In the genomic region with DNA sequence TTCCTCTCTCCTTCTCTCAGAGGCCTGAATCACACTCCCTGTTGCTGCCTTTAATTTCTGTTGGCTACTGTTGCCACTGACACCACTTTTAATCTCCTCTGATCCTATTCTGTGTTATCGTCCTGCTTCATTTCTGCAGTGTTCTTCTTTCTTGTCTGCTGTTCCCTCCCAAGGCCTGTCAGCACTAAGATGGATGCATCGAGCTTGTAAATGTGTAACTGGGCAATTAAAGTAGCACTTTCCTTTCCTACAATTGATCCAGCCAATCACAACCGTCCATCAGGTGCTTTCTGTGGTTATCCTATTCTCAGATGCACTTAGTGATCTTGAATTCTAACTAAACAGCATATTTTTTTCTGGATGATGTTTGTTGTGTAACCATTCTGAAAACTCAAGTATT, we compare ENCODE assay signal across 24 cellular contexts.
DNase-seq lines count a peak whose midpoint lies in the region; ATAC-seq, FAIRE-seq and TF ChIP-seq lines count a peak whose summit lies in the region.
"Had no signal": no experiment of that assay in that cellular context is flagged by ENCODE, and none has a peak within 500 bp of the region (broad histone marks: within the 10 kb centered on the region; RNA-seq: fewer than 3 reads in every experiment).

No MANE protein-coding gene starts in this region.

- H3K36me3 ChIP-seq in GM12878 (ENCODE audit: control insufficient read depth in 2 of 2, insufficient read depth in 2 of 2, low read length in 1 of 2), result no peaks in the 10 kb centered on the region
- H3K36me3 ChIP-seq in Karpas-422 (ENCODE audit: insufficient read depth, low read length), result no peaks in the 10 kb centered on the region
- no peaks in the 10 kb centered on the region for H3K36me3 ChIP-seq in GM23248 (ENCODE audit: low read depth)

- no peak overlapping the region for H3K56ac ChIP-seq in H9 (ENCODE audit: insufficient read length, low read depth, low read length)

- no peak for TF ChIP-seq RAD21 in GM12878 (IDR thresholded peaks at IDR 0.05; ENCODE audit: insufficient read depth, low read depth, low read length)

- no peak overlapping the region for H2BK20ac ChIP-seq in H9 (ENCODE audit: low read depth, low read length, poor library complexity, severe bottlenecking)

- H3K27me3 ChIP-seq in H9 (ENCODE audit: insufficient read depth, low read length) (no peaks in the 10 kb centered on the region), GM12878 (replicated peaks in 1 of 2; ENCODE audit: control insufficient read depth in 2 of 2, insufficient read depth in 2 of 2, low read length in 1 of 2) (peaks cover 0 to 3% of the 10 kb centered on the region in 2 experiments; a peak in 1 of 4 replicates), Karpas-422 (ENCODE audit: low read length) (no peaks in the 10 kb centered on the region; the same call in 1 of the 2 replicates), GM23248 (replicated peaks; ENCODE audit: insufficient read depth) (no peaks in the 10 kb centered on the region)

- H3K18ac ChIP-seq in H9 (ENCODE audit: insufficient read length, low read depth, low read length), result no peak overlapping the region

- SMC1A ChIA-PET in GM12878 (lab: Charles Lee; ENCODE audit: uncharacterized antibody, unreplicated experiment), result interaction anchor here (0.9 to 3.4 kb wide), 3 partner anchors 9 to 41 kb away, joined by 3 to 78 read pairs (median 4); no protein-coding TSS in a partner anchor

- no peak overlapping the region for H3K9ac ChIP-seq in H9 (ENCODE audit: extremely low read depth, insufficient read length, low read length)
- H3K9ac ChIP-seq in GM12878 (ENCODE audit: control insufficient read depth, insufficient read depth, low read length), result no peak overlapping the region
- H3K9ac ChIP-seq in Karpas-422 (ENCODE audit: low read length), result no peak overlapping the region
- no peak overlapping the region for H3K9ac ChIP-seq in GM23248

- no peak overlapping the region for H2BK5ac ChIP-seq in H9 (ENCODE audit: insufficient read length, low read length)

- H2AK5ac ChIP-seq in H9 (ENCODE audit: insufficient read length, low read length), result no peak overlapping the region

- H3K4me3 ChIP-seq in GM12878 (no peak overlapping the region), Karpas-422 (ENCODE audit: low read length) (no peak overlapping the region), GM23248 (no peak overlapping the region)
- H3K4me3 ChIP-seq: A549 had no signal

- no peaks in the 10 kb centered on the region for H3K36me3 Mint-ChIP-seq in H9 (ENCODE audit: insufficient read depth in 1 of 3, low read depth in 3 of 3)
- H3K36me3 Mint-ChIP-seq: activated naive CD8-positive, alpha-beta T cell treated with anti-CD3 and anti-CD28 coated beads for 36 hours; memory B cell; stimulated activated effector memory CD8-positive, alpha-beta T cell treated with anti-CD3 and anti-CD28 coated beads, Interleukin-12 subunit alpha, Interleukin-12 subunit beta, amount 100 ng/mL, for 72 hours had no signal

- intact Hi-C loops in GM12878 (cut with micrococcal nuclease; ENCODE audit: unreplicated experiment), result no loop called here

- no peaks in the 10 kb centered on the region for H3F3A ChIP-seq in GM23248 (ENCODE audit: insufficient read depth)

- no peak overlapping the region for H3K23ac ChIP-seq in H9 (ENCODE audit: insufficient read length, low read depth, low read length)

- no peak overlapping the region for H2BK15ac ChIP-seq in H9 (ENCODE audit: low read depth, low read length)

- DNase-seq in ACHN (peak; percentile 22), H9 (no peak), GM12878 (ENCODE audit: low read depth, low spot score) (no peak), left kidney (ENCODE audit: low read depth, low spot score) (peak; percentile 42), Karpas-422 (no peak), RWPE1 (ENCODE audit: low spot score) (no peak), GM23248 (no peak)
- DNase-seq: activated naive CD8-positive, alpha-beta T cell treated with anti-CD3 and anti-CD28 coated beads for 36 hours; DMS79 treated with DMSO at 0.1 percent for 48 hours; KG1; kidney; NCI-H1694 treated with DMSO at 0.1 percent for 48 hours; NCI-H526 treated with DMSO at 0.1 percent for 48 hours; nucleus accumbens; retina; stimulated activated CD4-positive, alpha-beta T cell treated with anti-CD3 and anti-CD28 coated beads, Interleukin-2, amount 100 ng/mL, for 48 hours had no signal

- no peak overlapping the region for H3K4me2 ChIP-seq in H9 (ENCODE audit: insufficient read depth, insufficient read length, low read length)
- H3K4me2 ChIP-seq in GM12878 (ENCODE audit: control insufficient read depth, insufficient read depth), result no peak overlapping the region
- H3K4me2 ChIP-seq in Karpas-422 (ENCODE audit: low read depth, low read length, poor library complexity, severe bottlenecking), result no peak overlapping the region
- H3K4me2 ChIP-seq in GM23248 (ENCODE audit: unreplicated experiment), result no peak overlapping the region

- H3K9me3 Mint-ChIP-seq in H9, result peaks cover 0 to 4% of the 10 kb centered on the region in 2 experiments; a peak in 2 of 5 replicates
- H3K9me3 Mint-ChIP-seq: activated naive CD8-positive, alpha-beta T cell treated with anti-CD3 and anti-CD28 coated beads for 36 hours; activated T-helper 17 cell treated with anti-CD3 and anti-CD28 coated beads, Interleukin-2, amount 50 U/mL, for 72 hours; central memory CD8-positive, alpha-beta T cell; memory B cell; stimulated activated effector memory CD8-positive, alpha-beta T cell treated with anti-CD3 and anti-CD28 coated beads, Interleukin-12 subunit alpha, Interleukin-12 subunit beta, amount 100 ng/mL, for 72 hours had no signal

- H3K9me3 ChIP-seq in H9 (ENCODE audit: control insufficient read depth, low read depth, low read length) (no peaks in the 10 kb centered on the region), GM12878 (replicated peaks; ENCODE audit: control insufficient read depth, insufficient read depth, low read length) (no peaks in the 10 kb centered on the region), Karpas-422 (ENCODE audit: low read length) (no peaks in the 10 kb centered on the region), GM23248 (ENCODE audit: low read depth) (no peaks in the 10 kb centered on the region)
- H3K9me3 ChIP-seq: A549 had no signal

- H3K4me1 ChIP-seq in H9 (ENCODE audit: insufficient read depth, low read length), result no peaks in the 10 kb centered on the region
- no peaks in the 10 kb centered on the region for H3K4me1 ChIP-seq in GM12878 (ENCODE audit: control insufficient read depth, insufficient read depth, low read length)
- H3K4me1 ChIP-seq in Karpas-422 (ENCODE audit: low read length), result no peaks in the 10 kb centered on the region
- H3K4me1 ChIP-seq in GM23248 (ENCODE audit: insufficient read depth), result 0 out of 2 replicates have a peak, but pooled peaks cover 7% of the 10 kb centered on the region

- H3K27ac ChIP-seq in H9 (ENCODE audit: insufficient read length, low read depth, low read length), result no peak overlapping the region
- no peak overlapping the region for H3K27ac ChIP-seq in GM12878 (ENCODE audit: control insufficient read depth, insufficient read depth)
- H3K27ac ChIP-seq in Karpas-422 (ENCODE audit: low read length), result no peak overlapping the region
- no peak overlapping the region for H3K27ac ChIP-seq in RWPE1
- H3K27ac ChIP-seq in GM23248, result no peak overlapping the region
- H3K27ac ChIP-seq: A549 had no signal

- H3K4me3 Mint-ChIP-seq in H9, result no peak overlapping the region
- H3K4me3 Mint-ChIP-seq: activated naive CD8-positive, alpha-beta T cell treated with anti-CD3 and anti-CD28 coated beads for 36 hours; activated T-helper 17 cell treated with anti-CD3 and anti-CD28 coated beads, Interleukin-2, amount 50 U/mL, for 72 hours; central memory CD8-positive, alpha-beta T cell; memory B cell; stimulated activated effector memory CD8-positive, alpha-beta T cell treated with anti-CD3 and anti-CD28 coated beads, Interleukin-12 subunit alpha, Interleukin-12 subunit beta, amount 100 ng/mL, for 72 hours had no signal

- no peak overlapping the region for H2BK120ac ChIP-seq in H9 (ENCODE audit: low read depth, low read length, poor library complexity, severe bottlenecking)

- RAD21 ChIA-PET in GM12878 (lab: Charles Lee; ENCODE audit: unreplicated experiment), result interaction anchor here (3.1 kb wide), 1 partner anchor 41 kb away, joined by 56 read pairs; no protein-coding TSS in a partner anchor

- H3K4me1 Mint-ChIP-seq in H9, result no peaks in the 10 kb centered on the region
- H3K4me1 Mint-ChIP-seq: activated naive CD8-positive, alpha-beta T cell treated with anti-CD3 and anti-CD28 coated beads for 36 hours; activated T-helper 17 cell treated with anti-CD3 and anti-CD28 coated beads, Interleukin-2, amount 50 U/mL, for 72 hours; central memory CD8-positive, alpha-beta T cell; stimulated activated effector memory CD8-positive, alpha-beta T cell treated with anti-CD3 and anti-CD28 coated beads, Interleukin-12 subunit alpha, Interleukin-12 subunit beta, amount 100 ng/mL, for 72 hours had no signal

- in situ Hi-C loops in ACHN (cut with HindIII; ENCODE audit: low pct_ligation_motif_present, low pct_unique_long_range_greater_than_20kb, low sequenced_read_pairs) (no loop called here), GM12878 (cut with MboI) (no loop called here), GM23248 (cut with MboI) (no loop called here)

- H3K9me2 ChIP-seq in Karpas-422 (replicated peaks; ENCODE audit: insufficient read depth, low read length) (no peaks in the 10 kb centered on the region), GM23248 (ENCODE audit: insufficient read depth) (no peaks in the 10 kb centered on the region)

- H3K79me2 ChIP-seq in H9 (ENCODE audit: insufficient read depth, low read length) (no peaks in the 10 kb centered on the region), GM12878 (ENCODE audit: control insufficient read depth, insufficient read depth, low read length) (no peaks in the 10 kb centered on the region), Karpas-422 (ENCODE audit: low read length) (no peaks in the 10 kb centered on the region), GM23248 (ENCODE audit: insufficient read depth) (no peaks in the 10 kb centered on the region)

- H4K8ac ChIP-seq in H9 (replicated peaks; ENCODE audit: insufficient read length, low read depth, low read length), result no peak overlapping the region

- no TSS peak for BruUV-seq in GM12878 (replicated peaks; lab: Mats Ljungman, UMichigan)

- no peak for FAIRE-seq in GM12878 (lab: Jason Lieb, UNC)
- FAIRE-seq: A549, astrocyte, GM12891, kidney had no signal

- H4K20me1 ChIP-seq in H9 (ENCODE audit: control insufficient read depth, insufficient read depth, insufficient read length) (no peaks in the 10 kb centered on the region), GM12878 (ENCODE audit: control insufficient read depth, insufficient read depth) (no peaks in the 10 kb centered on the region), Karpas-422 (ENCODE audit: insufficient read depth, low read depth, low read length) (no peaks in the 10 kb centered on the region), GM23248 (ENCODE audit: insufficient read depth) (no peaks in the 10 kb centered on the region)

- no peak overlapping the region for H3K4ac ChIP-seq in H9 (ENCODE audit: low read depth, low read length)

- H3K79me1 ChIP-seq in H9 (ENCODE audit: insufficient read depth, low read depth, low read length, poor library complexity, severe bottlenecking), result no peaks in the 10 kb centered on the region

- no peak for TF ChIP-seq POLR2A in GM12878 (IDR thresholded peaks at IDR 0.05; ENCODE audit: low read depth, low read length)

- ATAC-seq in GM12878 (peak; percentile 70), GM18858 (IDR thresholded peaks at IDR 0.05; ENCODE audit: unreplicated experiment) (no peak)
- ATAC-seq: A549; activated T-helper 17 cell treated with anti-CD3 and anti-CD28 coated beads, Interleukin-2, amount 50 U/mL, for 72 hours; stimulated activated effector memory CD8-positive, alpha-beta T cell treated with anti-CD3 and anti-CD28 coated beads, Interleukin-12 subunit alpha, Interleukin-12 subunit beta, amount 100 ng/mL, for 72 hours had no signal

- no CpG with 5 or more reads among the region's 3 CpGs for WGBS in H9 (ENCODE audit: extremely low coverage, insufficient read length, low lambda C conversion rate)
- 13% methylated on average over 3 of the region's 3 CpGs for WGBS in GM12878 (ENCODE audit: insufficient coverage, insufficient replicate concordance, low lambda C conversion rate, missing lambda C conversion rate)
- 68% methylated on average over 3 of the region's 3 CpGs for WGBS in GM23248 (ENCODE audit: low coverage in 1 of 2, low lambda C conversion rate in 2 of 2, missing lambda C conversion rate in 2 of 2), 2 experiments

- no peak for TF ChIP-seq EP300 in GM12878 (IDR thresholded peaks at IDR 0.05; ENCODE audit: borderline replicate concordance in 1 of 2, control insufficient read depth in 1 of 2, low read depth in 2 of 2, low read length in 2 of 2)

- no peak overlapping the region for H3T11ph ChIP-seq in H9 (ENCODE audit: low read length)

- H2AFZ ChIP-seq in H9 (ENCODE audit: low read length) (no peak overlapping the region), GM12878 (ENCODE audit: control insufficient read depth, low read depth, low read length) (no peak overlapping the region), Karpas-422 (ENCODE audit: low read length) (no peak overlapping the region), GM23248 (no peak overlapping the region)

- H3K27ac Mint-ChIP-seq in H9, result no peak overlapping the region
- H3K27ac Mint-ChIP-seq: activated naive CD8-positive, alpha-beta T cell treated with anti-CD3 and anti-CD28 coated beads for 36 hours; activated T-helper 17 cell treated with anti-CD3 and anti-CD28 coated beads, Interleukin-2, amount 50 U/mL, for 72 hours; memory B cell; stimulated activated effector memory CD8-positive, alpha-beta T cell treated with anti-CD3 and anti-CD28 coated beads, Interleukin-12 subunit alpha, Interleukin-12 subunit beta, amount 100 ng/mL, for 72 hours had no signal

- peak overlapping the region; percentile 87 for H4K5ac ChIP-seq in H9 (ENCODE audit: insufficient read length, low read depth, low read length)

- H2BK12ac ChIP-seq in H9 (ENCODE audit: insufficient read length, low read depth, low read length), result no peak overlapping the region

- CTCF ChIA-PET in GM12878 (lab: Yijun Ruan, JAX), result interaction anchor here (0.9 to 4.7 kb wide), 6 partner anchors 9 to 171 kb away, joined by 3 to 181 read pairs (median 6); no protein-coding TSS in a partner anchor
- CTCF ChIA-PET in RWPE1 (lab: Yijun Ruan, JAX), result interaction anchor here (2.9 kb wide), 1 partner anchor 42 kb away, joined by 21 read pairs; no protein-coding TSS in a partner anchor

- TF ChIP-seq CTCF in H9 (conservative IDR thresholded peaks at IDR 0.05) (no peak), GM12878 (IDR thresholded peaks at IDR 0.05 in 2 of 3, conservative IDR thresholded peaks at IDR 0.05 in 1 of 3; ENCODE audit: control insufficient read depth in 2 of 3, extremely low read depth in 1 of 3, insufficient read depth in 1 of 3, low read depth in 3 of 3, low read length in 3 of 3) (no peak), RWPE1 (conservative IDR thresholded peaks at IDR 0.05; ENCODE audit: low read depth) (no peak)

- no peaks in the 10 kb centered on the region for H3K23me2 ChIP-seq in H9 (ENCODE audit: insufficient read length, low read depth, low read length, poor library complexity, severe bottlenecking)

- H3K27me3 Mint-ChIP-seq in H9 (ENCODE audit: low read depth), result no peaks in the 10 kb centered on the region

- POLR2A ChIA-PET in GM12878 (lab: Charles Lee) (no interaction called here), RWPE1 (lab: Yijun Ruan, JAX; ENCODE audit: low non-redundant PET) (no interaction called here)

- H3K14ac ChIP-seq in H9 (ENCODE audit: insufficient read depth, low read length), result no peak overlapping the region

- no peak overlapping the region for H4K91ac ChIP-seq in H9 (ENCODE audit: insufficient read length, low read depth, low read length)

Comparison
In these comparisons a context has a peak if more than half of its experiments do, and no peak if none do; other contexts are left out.
1. DNase-seq: peak in ACHN (single experiment) and left kidney (single experiment); none in H9 (single experiment), GM12878 (single experiment), Karpas-422 (single experiment), RWPE1 (single experiment) and GM23248 (single experiment).